In the genomic region with DNA sequence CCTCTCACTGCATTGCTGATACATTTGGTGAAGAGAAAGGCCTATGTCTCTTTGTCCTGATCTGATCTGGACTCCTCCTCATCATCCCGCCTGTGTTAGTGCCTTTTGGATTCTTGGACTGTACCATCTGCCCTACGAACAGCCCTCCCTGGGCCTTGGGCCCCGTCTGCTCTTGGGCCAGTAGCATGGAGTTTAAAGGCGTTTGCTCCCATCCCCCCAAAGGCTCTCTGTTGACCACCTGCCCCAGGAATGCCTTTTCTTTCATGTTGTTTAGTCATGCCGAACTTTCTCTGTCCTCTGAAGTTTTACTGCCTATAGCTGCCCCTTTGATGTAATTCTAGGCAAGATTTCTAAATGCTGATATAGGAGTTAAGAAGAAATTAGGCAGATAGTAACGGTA, we compare ENCODE assay signal across 31 cellular contexts. TPM values are rescaled to one million over a fixed set of nuclear protein-coding genes. Genes with fewer than 3 reads are reported as not detected.
DNase-seq lines count a peak whose midpoint lies in the region; ATAC-seq, FAIRE-seq and TF ChIP-seq lines count a peak whose summit lies in the region.
"Had no signal": no experiment of that assay in that cellular context is flagged by ENCODE, and none has a peak within 500 bp of the region (broad histone marks: within the 10 kb centered on the region; RNA-seq: fewer than 3 reads in every experiment).

No MANE protein-coding gene starts in this region.

- H3K36me3 ChIP-seq in HepG2 (replicated peaks in 1 of 2; ENCODE audit: control insufficient read depth in 1 of 2, insufficient read depth in 2 of 2, low read length in 2 of 2) (no peaks in the 10 kb centered on the region), right lobe of liver (no peaks in the 10 kb centered on the region), neutrophil (no peaks in the 10 kb centered on the region)
- H3K36me3 ChIP-seq: cardiac muscle cell, colonic mucosa, HAP-1, pancreas, right atrium auricular region, SJSA1, transverse colon, WERI-Rb-1 had no signal

- WGBS in HepG2 (ENCODE audit: low lambda C conversion rate), result 3% methylated on average over 6 of the region's 6 CpGs
- 50% methylated on average over 6 of the region's 6 CpGs for WGBS in right lobe of liver (ENCODE audit: insufficient coverage, low coverage, low lambda C conversion rate, missing lambda C conversion rate)

- intact Hi-C loops in HepG2 (cut with micrococcal nuclease; ENCODE audit: unreplicated experiment) (no loop called here), right lobe of liver (cut with DNase I) (no loop called here)

- TF ChIP-seq RAD21 in HepG2 (CRISPR knock-in tag; IDR thresholded peaks at IDR 0.05), result no peak

- H3K4me2 ChIP-seq in HepG2 (ENCODE audit: low read depth, low read length), result peak overlapping the region; percentile 41; the same call in 1 of the 2 replicates

- no peak overlapping the region; the same call in 1 of the 2 replicates for H3K9ac ChIP-seq in HepG2 (ENCODE audit: insufficient read depth, low read depth, low read length)

- no peak overlapping the region for H2AFZ ChIP-seq in HepG2 (ENCODE audit: low read length)

- DNase-seq in HepG2 (ENCODE audit: low spot score), result peak; percentile 88
- DNase-seq in right lobe of liver, result no peak
- DNase-seq in islet precursor cell, result peak; percentile 87
- DNase-seq in pons (ENCODE audit: low spot score), result no peak
- DNase-seq in effector CD8-positive, alpha-beta T cell (lab: John Stamatoyannopoulos, UW), result no peak
- no peak for DNase-seq in RCC 7860 (ENCODE audit: low spot score)
- DNase-seq: 8988T; activated CD4-positive, alpha-beta T cell treated with anti-CD3 and anti-CD28 coated beads for 4 hours; aorta; C1 segment of cervical spinal cord; colonic mucosa; COR-L47; effector memory CD8-positive, alpha-beta T cell; erythroblast; GDM1; natural killer cell; pancreas; stimulated activated CD4-positive, alpha-beta T cell treated with anti-CD3 and anti-CD28 coated beads, Interleukin-12 subunit alpha, Interleukin-12 subunit beta, amount 100 ng/mL, for 4 hours; stimulated activated CD4-positive, alpha-beta T cell treated with anti-CD3 and anti-CD28 coated beads, Interleukin-2, amount 100 ng/mL, for 48 hours; T1000; transverse colon; WERI-Rb-1 had no signal

- in situ Hi-C loops in HepG2 (cut with HindIII; ENCODE audit: extremely low pct_ligation_motif_present, low pct_unique_long_range_greater_than_20kb), result no loop called here

- no TSS peak for BruUV-seq in HepG2 (replicated peaks; lab: Mats Ljungman, UMichigan)

- H3K4me3 ChIP-seq in HepG2 (replicated peaks in 1 of 3; ENCODE audit: insufficient read depth in 1 of 3, low read depth in 2 of 3, low read length in 3 of 3) (no peak overlapping the region), right lobe of liver (no peak overlapping the region), neutrophil (ENCODE audit: low read depth in 1 of 2, low read length in 1 of 2) (no peak overlapping the region)
- H3K4me3 ChIP-seq: cardiac muscle cell, colonic mucosa, HAP-1, pancreas, right atrium auricular region, SJSA1, transverse colon had no signal

- H3K27ac ChIP-seq in HepG2 (ENCODE audit: extremely low read length, insufficient read depth, low read length) (no peak overlapping the region), right lobe of liver (no peak overlapping the region), neutrophil (peak overlapping the region; percentile 57)
- H3K27ac ChIP-seq: cardiac muscle cell, colonic mucosa, pancreas, right atrium auricular region, RWPE1, SJSA1, transverse colon, WERI-Rb-1 had no signal

- TF ChIP-seq EP300 in HepG2 (IDR thresholded peaks at IDR 0.05; ENCODE audit: low read depth in 2 of 2, low read length in 2 of 2), result 0 out of 4 replicates have a peak, but pooled peaks of 1 of the 2 experiments have one; percentile 33
- TF ChIP-seq EP300 in HepG2 (CRISPR knock-in tag; IDR thresholded peaks at IDR 0.05; ENCODE audit: borderline replicate concordance), result no peak

- H3K79me2 ChIP-seq in HepG2 (ENCODE audit: insufficient read depth, low read length), result no peaks in the 10 kb centered on the region

- CTCF ChIA-PET in HepG2 (lab: Yijun Ruan, JAX; ENCODE audit: low intra/inter-chr PET ratio, low total read pairs), result no interaction called here

- no peak for TF ChIP-seq POLR2A in HepG2 (IDR thresholded peaks at IDR 0.05; ENCODE audit: insufficient read depth in 1 of 2, low read depth in 2 of 2, low read length in 2 of 2)
- no peak for TF ChIP-seq POLR2A in right lobe of liver (IDR thresholded peaks at IDR 0.05)

- ATAC-seq in HepG2 (peak; percentile 39; the same call in 2 of the 3 replicates), right lobe of liver (no peak), HG03175 (IDR thresholded peaks at IDR 0.05; ENCODE audit: unreplicated experiment) (no peak)
- ATAC-seq: activated naive CD4-positive, alpha-beta T cell treated with anti-CD3 and anti-CD28 coated beads, Interleukin-2, amount 50 U/mL, for 72 hours; effector memory CD8-positive, alpha-beta T cell; natural killer cell; pancreas had no signal

- no peaks in the 10 kb centered on the region for H3K9me3 ChIP-seq in HepG2 (ENCODE audit: low read length)
- no peaks in the 10 kb centered on the region for H3K9me3 ChIP-seq in right lobe of liver
- no peaks in the 10 kb centered on the region for H3K9me3 ChIP-seq in neutrophil
- H3K9me3 ChIP-seq: colonic mucosa, HAP-1, pancreas, right atrium auricular region, SJSA1, transverse colon had no signal

- FAIRE-seq in HepG2 (lab: Jason Lieb, UNC), result no peak
- FAIRE-seq in RCC 7860 (lab: Jason Lieb, UNC), result no peak
- FAIRE-seq: keratinocyte, pancreas had no signal

- H3K27me3 ChIP-seq in HepG2 (ENCODE audit: control insufficient read depth in 1 of 2, insufficient read depth in 2 of 2, low read length in 2 of 2) (0 out of 5 replicates have a peak, but pooled peaks cover 0 to 3% of the 10 kb centered on the region in 2 experiments), right lobe of liver (no peaks in the 10 kb centered on the region), neutrophil (peaks cover 30% of the 10 kb centered on the region)
- H3K27me3 ChIP-seq: cardiac muscle cell, colonic mucosa, pancreas, right atrium auricular region, SJSA1, transverse colon had no signal

- POLR2A ChIA-PET in HepG2 (lab: Yijun Ruan, JAX), result no interaction called here

- TF ChIP-seq CTCF in HepG2 (CRISPR knock-in tag; IDR thresholded peaks at IDR 0.05), result no peak
- TF ChIP-seq CTCF in right lobe of liver (IDR thresholded peaks at IDR 0.05), result no peak
- no peak for TF ChIP-seq CTCF in neutrophil (IDR thresholded peaks at IDR 0.05)

- H3K4me1 ChIP-seq in HepG2 (ENCODE audit: insufficient read depth, low read length) (peaks cover 30% of the 10 kb centered on the region), right lobe of liver (no peaks in the 10 kb centered on the region), neutrophil (ENCODE audit: control insufficient read depth in 1 of 2, insufficient read depth in 1 of 2, low read depth in 1 of 2, low read length in 1 of 2) (peaks cover 14 to 26% of the 10 kb centered on the region in 2 experiments)
- H3K4me1 ChIP-seq: colonic mucosa had no signal

- H4K20me1 ChIP-seq in HepG2 (ENCODE audit: insufficient read depth, low read length), result no peaks in the 10 kb centered on the region

TF ChIP-seq in HepG2, 621 proteins besides CTCF, POLR2A, EP300 and RAD21 (continues in another document):
- TF ChIP-seq SOX5 (CRISPR knock-in tag; IDR thresholded peaks at IDR 0.05; ENCODE audit: borderline replicate concordance) (peak; percentile 10; the same call in 1 of the 2 replicates), ZNF33B (CRISPR knock-in tag; IDR thresholded peaks at IDR 0.05) (no peak), AGO2 (optimal IDR thresholded peaks at IDR 0.05; ENCODE audit: low read depth, low read length) (no peak), MXD4 (CRISPR knock-in tag; IDR thresholded peaks at IDR 0.05) (no peak), MBNL3 (CRISPR knock-in tag; conservative IDR thresholded peaks at IDR 0.05) (no peak), SMARCC2 (IDR thresholded peaks at IDR 0.05) (no peak), MAFF (IDR thresholded peaks at IDR 0.05; ENCODE audit: low read depth, low read length) (no peak)
- TF ChIP-seq, protein P1, sequence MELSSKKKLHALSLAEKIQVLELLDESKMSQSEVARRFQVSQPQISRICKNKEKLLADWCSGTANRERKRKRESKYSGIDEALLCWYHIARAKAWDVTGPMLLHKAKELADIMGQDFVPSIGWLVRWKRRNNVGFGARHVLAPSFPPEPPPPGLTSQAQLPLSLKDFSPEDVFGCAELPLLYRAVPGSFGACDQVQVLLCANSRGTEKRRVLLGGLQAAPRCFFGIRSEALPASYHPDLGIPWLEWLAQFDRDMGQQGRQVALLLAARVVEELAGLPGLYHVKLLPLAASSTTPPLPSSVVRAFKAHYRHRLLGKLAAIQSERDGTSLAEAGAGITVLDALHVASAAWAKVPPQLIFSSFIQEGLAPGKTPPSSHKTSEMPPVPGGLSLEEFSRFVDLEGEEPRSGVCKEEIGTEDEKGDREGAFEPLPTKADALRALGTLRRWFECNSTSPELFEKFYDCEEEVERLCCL (CRISPR knock-in tag; IDR thresholded peaks at IDR 0.05; ENCODE audit: borderline replicate concordance), result no peak

RNA-seq across cellular contexts. Expression of a gene that starts 30.9 kb away (rescaled TPM):
- total RNA-seq in HepG2 (2016; rRNA removed; fragmentation: Illumina TruSeq; extraction: Trizol) (14.7 and 17.4 TPM in 2 replicates), right lobe of liver (1 to 10 TPM; 2.9 to 5.2 (median 3.4) TPM)
- total RNA-seq in HepG2 (2016; cell fraction: cytosol; rRNA removed; fragmentation: Illumina TruSeq; extraction: Trizol; ENCODE audit: low read depth), result 1.0 and 1.5 TPM in 2 replicates
- 14.3 and 19.5 TPM in 2 replicates for total RNA-seq in HepG2 (2016; cell fraction: insoluble cytoplasmic fraction; rRNA removed; fragmentation: Illumina TruSeq; extraction: Trizol)
- 3.8 and 4.1 TPM in 2 replicates for total RNA-seq in HepG2 (2016; cell fraction: membrane; rRNA removed; fragmentation: Illumina TruSeq; extraction: Trizol)
- 13.9 and 16.3 TPM in 2 replicates for total RNA-seq in HepG2 (2016; cell fraction: nucleus; rRNA removed; fragmentation: Illumina TruSeq; extraction: Trizol)
- 11.8 and 12.0 TPM in 2 replicates for polyA plus RNA-seq in HepG2 (2011; rRNA removed)
- 10.9 and 11.8 TPM in 2 replicates for polyA plus RNA-seq in HepG2 (2011; cell fraction: cytosol; rRNA removed)
- polyA plus RNA-seq in HepG2 (2011; cell fraction: nucleus; rRNA removed), result 13.6 and 14.0 TPM in 2 replicates
- 6.9 and 8.1 TPM in 2 replicates for polyA plus RNA-seq in HepG2 (2012)
- polyA plus RNA-seq in HepG2 (2016; cell fraction: cytosol; fragmentation: Illumina TruSeq; extraction: Trizol; ENCODE audit: low read depth), result 0.46 and 0.59 TPM in 2 replicates
- polyA plus RNA-seq in HepG2 (2016; cell fraction: insoluble cytoplasmic fraction; fragmentation: Illumina TruSeq; extraction: Trizol; ENCODE audit: low read depth), result 10.6 and 11.4 TPM in 2 replicates
- polyA plus RNA-seq in HepG2 (2016; cell fraction: membrane; fragmentation: Illumina TruSeq; extraction: Trizol; ENCODE audit: low read depth), result 1.5 and 1.9 TPM in 2 replicates
- polyA plus RNA-seq in HepG2 (2016; cell fraction: nucleus; fragmentation: Illumina TruSeq; extraction: Trizol; ENCODE audit: insufficient read depth, low read depth), result 9.0 and 10.6 TPM in 2 replicates
- 20.4 and 30.6 TPM in 2 replicates for polyA minus RNA-seq in HepG2 (2011; rRNA and poly(A)+ RNA removed; ENCODE audit: low replicate concordance)
- polyA minus RNA-seq in HepG2 (2011; cell fraction: cytosol; rRNA and poly(A)+ RNA removed), result 7.9 and 10.9 TPM in 2 replicates
- polyA minus RNA-seq in HepG2 (2011; cell fraction: nucleus; rRNA and poly(A)+ RNA removed), result 17.6 and 19.1 TPM in 2 replicates

Comparison
In these comparisons a context has a peak if more than half of its experiments do, and no peak if none do; other contexts are left out.
1. DNase-seq: peak in HepG2 (single experiment) and islet precursor cell (single experiment); none in right lobe of liver (0 of 3), pons (single experiment), effector CD8-positive, alpha-beta T cell (single experiment) and RCC 7860 (single experiment).